ENCODE assay signal across 15 cellular contexts in the genomic region with DNA sequence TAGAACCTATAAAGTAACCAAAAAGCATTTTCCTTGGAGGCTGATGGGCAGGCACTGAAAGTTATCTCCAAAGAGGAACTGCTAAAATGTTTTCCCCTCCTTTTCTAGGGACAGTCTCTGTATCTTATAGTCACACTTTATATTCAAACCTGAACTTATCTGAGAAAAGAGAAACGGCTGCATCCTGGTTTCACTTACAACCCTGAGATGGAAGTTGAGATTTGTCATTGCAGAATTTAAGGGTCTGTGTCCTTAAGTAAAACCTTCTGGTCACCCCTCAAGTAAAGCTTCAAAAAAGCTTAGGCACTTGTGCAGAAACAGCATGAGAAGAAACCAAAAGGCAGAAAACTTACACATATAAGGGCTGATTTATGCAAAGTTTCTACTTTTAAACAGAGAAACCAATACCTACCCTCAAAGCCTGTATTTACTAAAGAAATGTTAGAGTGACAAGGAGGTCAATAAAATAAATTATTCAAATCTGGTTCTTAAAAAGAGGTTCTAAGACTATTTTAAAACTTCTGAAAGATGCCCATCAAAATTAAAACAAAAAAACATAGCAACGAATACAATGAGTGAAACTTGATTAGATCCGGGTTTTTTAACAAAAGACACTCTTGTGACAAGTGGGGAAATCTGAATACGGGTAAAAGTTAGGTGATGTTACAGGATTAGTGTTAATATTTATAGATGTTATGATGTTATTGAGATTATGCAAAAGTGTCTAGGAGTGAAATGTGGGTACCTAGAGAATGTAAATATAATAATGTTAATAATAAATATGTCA. TPM values are rescaled to one million over a fixed set of nuclear protein-coding genes. Genes with fewer than 3 reads are reported as not detected.
DNase-seq lines count a peak whose midpoint lies in the region; ATAC-seq, FAIRE-seq and TF ChIP-seq lines count a peak whose summit lies in the region.
"Had no signal": no experiment of that assay in that cellular context is flagged by ENCODE, and none has a peak within 500 bp of the region (broad histone marks: within the 10 kb centered on the region; RNA-seq: fewer than 3 reads in every experiment).

No MANE protein-coding gene starts in this region.

- H3K36me3 ChIP-seq in CD8-positive, alpha-beta T cell (ENCODE audit: insufficient read depth, low read length): no peaks in the 10 kb centered on the region
- H3K36me3 ChIP-seq in K562 (ENCODE audit: control insufficient read depth, insufficient read depth, low read length): peaks cover 3% of the 10 kb centered on the region
- H3K36me3 ChIP-seq: BE2C, lower lobe of right lung, sigmoid colon had no signal

- no peak overlapping the region for H3K4me2 ChIP-seq in K562 (ENCODE audit: insufficient read depth, low read length)

- TF ChIP-seq CTCF in CD8-positive, alpha-beta T cell (IDR thresholded peaks at IDR 0.05): no peak
- TF ChIP-seq CTCF in K562 (IDR thresholded peaks at IDR 0.05 in 2 of 3, conservative IDR thresholded peaks at IDR 0.05 in 1 of 3; ENCODE audit: insufficient read depth in 2 of 3, low read depth in 1 of 3, low read length in 3 of 3): no peak

- CTCF ChIA-PET in CD8-positive, alpha-beta T cell (lab: Charles Lee): no interaction called here
- CTCF ChIA-PET in K562 (lab: Yijun Ruan, JAX; ENCODE audit: low intra/inter-chr PET ratio): no interaction called here

- H3K9ac ChIP-seq in K562 (ENCODE audit: insufficient read depth in 1 of 2, low read depth in 2 of 2, low read length in 2 of 2): no peak overlapping the region

- BruUV-seq in K562 (replicated peaks; lab: Mats Ljungman, UMichigan): no TSS peak

- 0 out of 2 replicates have a peak, but pooled peaks cover 4% of the 10 kb centered on the region for H4K20me1 ChIP-seq in K562 (replicated peaks; ENCODE audit: control insufficient read depth, insufficient read depth, low read length)

- H3K79me2 ChIP-seq in K562 (ENCODE audit: control insufficient read depth, insufficient read depth, low read length): peaks cover 94% of the 10 kb centered on the region

- H3K9me3 ChIP-seq in CD8-positive, alpha-beta T cell (ENCODE audit: low read length): no peaks in the 10 kb centered on the region
- peaks cover 13% of the 10 kb centered on the region for H3K9me3 ChIP-seq in K562 (replicated peaks; ENCODE audit: control insufficient read depth, insufficient read depth, low read depth, low read length)
- H3K9me3 ChIP-seq: BE2C, lower lobe of right lung, sigmoid colon had no signal

- TF ChIP-seq RAD21 in K562 (CRISPR knock-in tag; conservative IDR thresholded peaks at IDR 0.05 in 1 of 2, IDR thresholded peaks at IDR 0.05 in 1 of 2): no peak

- H3K4me1 Mint-ChIP-seq in CD8-positive, alpha-beta T cell (ENCODE audit: low read depth): peaks cover 45% of the 10 kb centered on the region

- in situ Hi-C loops in KBM-7 (cut with MboI; ENCODE audit: low pct_unique_long_range_greater_than_20kb, low sequenced_read_pairs): no loop called here
- in situ Hi-C loops in K562 (cut with MboI): no loop called here

- no peaks in the 10 kb centered on the region for H3K4me1 ChIP-seq in CD8-positive, alpha-beta T cell (ENCODE audit: insufficient read depth, low read length)
- peaks cover 14 to 21% of the 10 kb centered on the region in 2 experiments; a peak in 4 of 5 replicates for H3K4me1 ChIP-seq in K562 (replicated peaks in 1 of 2; ENCODE audit: control insufficient read depth in 2 of 2, insufficient read depth in 2 of 2, low read length in 2 of 2)
- H3K4me1 ChIP-seq: BE2C had no signal

- no peak for FAIRE-seq in K562 (lab: Jason Lieb, UNC)

- no peak for TF ChIP-seq POLR2A in K562 (conservative IDR thresholded peaks at IDR 0.05)

- H3K4me3 ChIP-seq in CD8-positive, alpha-beta T cell (ENCODE audit: low read depth, low read length): no peak overlapping the region
- H3K4me3 ChIP-seq in K562: no peak overlapping the region
- H3K4me3 ChIP-seq: coronary artery, lower lobe of right lung, sigmoid colon had no signal

- 51% methylated on average over 4 of the region's 4 CpGs for WGBS in K562 (ENCODE audit: insufficient coverage, low coverage, missing lambda C conversion rate)

- no peak overlapping the region for H3K27ac ChIP-seq in CD8-positive, alpha-beta T cell (ENCODE audit: low read depth, low read length)
- H3K27ac ChIP-seq in K562 (ENCODE audit: extremely low read depth, low read depth, low read length): peak overlapping the region; percentile 6; the same call in 1 of the 3 replicates
- H3K27ac ChIP-seq: coronary artery, lower lobe of right lung, sigmoid colon had no signal

- no peak for TF ChIP-seq EP300 in K562 (IDR thresholded peaks at IDR 0.05; ENCODE audit: low read length)

- no peak for ATAC-seq in CD8-positive, alpha-beta T cell
- ATAC-seq in GM18868 (IDR thresholded peaks at IDR 0.05; ENCODE audit: unreplicated experiment) (peak; percentile 10), K562 (no peak)
- ATAC-seq in activated naive CD4-positive, alpha-beta T cell treated with anti-CD3 and anti-CD28 coated beads, Interleukin-2, amount 50 U/mL, for 72 hours: no peak
- ATAC-seq: lower lobe of right lung had no signal

- H3K36me3 Mint-ChIP-seq in CD8-positive, alpha-beta T cell: peaks cover 12% of the 10 kb centered on the region
- H3K36me3 Mint-ChIP-seq in activated naive CD4-positive, alpha-beta T cell treated with anti-CD3 and anti-CD28 coated beads, Interleukin-2, amount 50 U/mL, for 72 hours: peaks cover 20 to 40% of the 10 kb centered on the region in 2 donors

- POLR2A ChIA-PET in CD8-positive, alpha-beta T cell (lab: Charles Lee): no interaction called here
- POLR2A ChIA-PET in K562 (lab: Yijun Ruan, JAX): interaction anchor here (1.3 to 1.6 kb wide), 2 partner anchors 10 kb away, joined by 3 to 4 read pairs; a partner anchor contains a TSS

- H3K27ac Mint-ChIP-seq in CD8-positive, alpha-beta T cell: no peak overlapping the region
- H3K27ac Mint-ChIP-seq in activated naive CD4-positive, alpha-beta T cell treated with anti-CD3 and anti-CD28 coated beads, Interleukin-2, amount 50 U/mL, for 72 hours: no peak overlapping the region

- intact Hi-C loops in CD8-positive, alpha-beta T cell (cut with DNase I, micrococcal nuclease): no loop called here
- intact Hi-C loops in K562 (cut with micrococcal nuclease): no loop called here

- H3K4me3 Mint-ChIP-seq in CD8-positive, alpha-beta T cell: peak overlapping the region; percentile 41

- no peak for DNase-seq in CD8-positive, alpha-beta T cell
- DNase-seq in KBM-7: peak; percentile 45
- DNase-seq in K562 (ENCODE audit: extremely low read depth in 1 of 4, low spot score in 3 of 4): no peak
- no peak for DNase-seq in activated naive CD4-positive, alpha-beta T cell treated with anti-CD3 and anti-CD28 coated beads, Interleukin-2, amount 50 U/mL, for 72 hours (ENCODE audit: low spot score in 2 of 2)
- DNase-seq in epidermal melanocyte (ENCODE audit: insufficient read length, low spot score): no peak
- no peak for DNase-seq in activated naive CD4-positive, alpha-beta T cell (lab: John Stamatoyannopoulos, UW)
- DNase-seq in activated gamma-delta T cell treated with Interleukin-2 at 50 U/mL for 16 hours: no peak
- DNase-seq: anterior cingulate cortex, BE2C, lower lobe of right lung, NCI-H1930, NCI-H82, sigmoid colon had no signal

- H3K27me3 ChIP-seq in CD8-positive, alpha-beta T cell (ENCODE audit: insufficient read depth, low read length): no peaks in the 10 kb centered on the region
- no peaks in the 10 kb centered on the region for H3K27me3 ChIP-seq in K562 (ENCODE audit: control insufficient read depth in 2 of 2, insufficient read depth in 2 of 2, low read length in 2 of 2)
- H3K27me3 ChIP-seq: BE2C, sigmoid colon had no signal

- no peak overlapping the region for H2AFZ ChIP-seq in K562 (ENCODE audit: low read depth, low read length)

- no peaks in the 10 kb centered on the region for H3K27me3 Mint-ChIP-seq in CD8-positive, alpha-beta T cell (ENCODE audit: low read depth)

- peaks cover 6% of the 10 kb centered on the region for H3K9me3 Mint-ChIP-seq in CD8-positive, alpha-beta T cell
- H3K9me3 Mint-ChIP-seq in activated naive CD4-positive, alpha-beta T cell treated with anti-CD3 and anti-CD28 coated beads, Interleukin-2, amount 50 U/mL, for 72 hours: peaks cover 0 to 23% of the 10 kb centered on the region in 2 donors

- H3K9me1 ChIP-seq in K562 (ENCODE audit: control insufficient read depth, insufficient read depth, low read length): no peaks in the 10 kb centered on the region

TF ChIP-seq in K562, 482 proteins besides CTCF, POLR2A, EP300 and RAD21:
- TF ChIP-seq YY1 (IDR thresholded peaks at IDR 0.05; ENCODE audit: borderline replicate concordance in 1 of 3, control insufficient read depth in 1 of 3, extremely low read depth in 1 of 3, insufficient read depth in 3 of 3, insufficient read length in 1 of 3, insufficient replicate concordance in 2 of 3, low read depth in 1 of 3, low read length in 2 of 3) (no peak), SPI1 (IDR thresholded peaks at IDR 0.05; ENCODE audit: borderline replicate concordance, low read depth, low read length) (peak; percentile 71; the same call in 1 of the 2 replicates), FOXM1 (IDR thresholded peaks at IDR 0.05; ENCODE audit: low read depth) (peak; percentile 32; the same call in 1 of the 2 replicates), FOXM1 (CRISPR knock-in tag; IDR thresholded peaks at IDR 0.05; ENCODE audit: low read depth) (no peak)

RNA-seq across cellular contexts. Expression of a gene that starts 9.9 kb away (rescaled TPM):
- total RNA-seq in CD8-positive, alpha-beta T cell: 1 to 10 TPM; 5.4 to 6.6 TPM
- 43.8 and 80.5 TPM in 2 replicates for total RNA-seq in K562 (2011; cell fraction: chromatin; rRNA removed; ENCODE audit: low replicate concordance)
- total RNA-seq in K562 (2011; cell fraction: nucleolus; rRNA removed): 32.9 and 38.5 TPM in 2 replicates
- total RNA-seq in K562 (2011; cell fraction: nucleoplasm; rRNA removed): 55.1 and 71.8 TPM in 2 replicates
- 18.1 and 20.6 TPM in 2 replicates for total RNA-seq in K562 (2014; rRNA removed)
- total RNA-seq in K562 (2014; rRNA removed; fragmentation: Illumina TruSeq; extraction: Trizol): 38.9 and 44.3 TPM in 2 replicates
- 32.6 and 37.4 TPM in 2 replicates for total RNA-seq in K562 (2015; rRNA removed; fragmentation: Illumina TruSeq; extraction: Trizol)
- 22.6 and 23.1 TPM in 2 replicates for total RNA-seq in K562 (2021)
- 63.1 and 113 TPM in 2 replicates for polyA plus RNA-seq in K562 (2011; rRNA removed)
- 26.9 and 29.8 TPM in 2 replicates for polyA plus RNA-seq in K562 (2011; cell fraction: cytosol; rRNA removed)
- 35.4 and 45.0 TPM in 2 replicates for polyA plus RNA-seq in K562 (2011; cell fraction: nucleus; rRNA removed)
- polyA plus RNA-seq in K562 (2012): 27.1 and 33.9 TPM in 2 replicates
- 49.0 and 53.2 TPM in 2 replicates for polyA plus RNA-seq in K562 (2014; fragmentation: Illumina TruSeq; extraction: Trizol)
- 10 to 100 TPM; 24.6 to 33.0 TPM for polyA plus RNA-seq in K562 (2014; fragmentation: Nextera tagmentation; extraction: Ambion mirVana)
- 40.9 and 45.0 TPM in 2 replicates for polyA plus RNA-seq in K562 (2014; rRNA removed)
- 43.3 and 57.6 TPM in 2 replicates for polyA minus RNA-seq in K562 (2011; rRNA and poly(A)+ RNA removed)
- 11.0 and 23.7 TPM in 2 replicates for polyA minus RNA-seq in K562 (2011; cell fraction: cytosol; rRNA and poly(A)+ RNA removed)
- polyA minus RNA-seq in K562 (2011; cell fraction: nucleus; rRNA and poly(A)+ RNA removed): 27.6 and 28.0 TPM in 2 replicates
- 10 to 100 TPM in 1 of 2 donors, 1 to 10 TPM in 1; 8.3 to 12.7 TPM for total RNA-seq in activated naive CD4-positive, alpha-beta T cell treated with anti-CD3 and anti-CD28 coated beads, Interleukin-2, amount 50 U/mL, for 72 hours
